Comparison of ENCODE assay signal across 19 cellular contexts in the genomic region with DNA sequence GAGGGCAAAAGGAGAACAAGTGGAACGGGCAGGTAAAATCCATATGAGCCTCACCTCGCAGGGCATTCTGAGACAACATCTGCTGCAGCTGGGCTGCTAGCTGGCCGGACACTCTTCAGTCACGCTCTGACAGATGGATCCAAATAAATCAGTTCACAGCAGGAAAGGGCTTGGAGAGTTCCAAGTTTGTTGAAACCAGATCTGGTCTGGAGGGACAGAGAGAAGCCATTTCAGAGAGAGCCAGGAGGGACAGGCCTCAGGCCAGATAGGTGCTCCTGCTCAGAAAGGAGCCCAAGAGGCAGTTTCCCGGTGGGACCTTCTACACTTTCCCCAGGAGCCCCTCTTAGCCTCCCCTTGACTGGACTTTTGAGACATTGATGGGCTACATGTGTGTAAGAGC. TPM values are rescaled to one million over a fixed set of nuclear protein-coding genes. Genes with fewer than 3 reads are reported as not detected.
DNase-seq lines count a peak whose midpoint lies in the region; ATAC-seq, FAIRE-seq and TF ChIP-seq lines count a peak whose summit lies in the region.
"Had no signal": no experiment of that assay in that cellular context is flagged by ENCODE, and none has a peak within 500 bp of the region (broad histone marks: within the 10 kb centered on the region; RNA-seq: fewer than 3 reads in every experiment).

No MANE protein-coding gene starts in this region.

- FAIRE-seq in bronchial epithelial cell (lab: Jason Lieb, UNC): peak; percentile 36
- FAIRE-seq: GM12892 had no signal

- ATAC-seq in psoas muscle: peak; percentile 62 to 77 (median 64)

- H3K27me3 Mint-ChIP-seq in nephron progenitor cell (ENCODE audit: low read depth, poor library complexity): peaks cover 10% of the 10 kb centered on the region

- H3K4me3 ChIP-seq in bronchial epithelial cell (ENCODE audit: low read depth, low read length): no peak overlapping the region
- H3K4me3 ChIP-seq in psoas muscle: peak overlapping the region; percentile 21
- H3K4me3 ChIP-seq: BLaER1 had no signal

- TF ChIP-seq CTCF in bronchial epithelial cell (IDR thresholded peaks at IDR 0.05; ENCODE audit: insufficient read depth, low read length, severe bottlenecking): no peak
- TF ChIP-seq CTCF in nephron progenitor cell (IDR thresholded peaks at IDR 0.05): no peak
- no peak for TF ChIP-seq CTCF in psoas muscle (IDR thresholded peaks at IDR 0.05)

- peak overlapping the region; percentile 50 for H3K4me3 Mint-ChIP-seq in nephron progenitor cell
- H3K4me3 Mint-ChIP-seq: HFFc6 had no signal

- peak overlapping the region; percentile 83 for H3K27ac ChIP-seq in psoas muscle
- H3K27ac ChIP-seq: 22Rv1, BLaER1, HL-60 had no signal

- intact Hi-C loops in psoas muscle (cut with DNase I): loop anchor here (2.0 to 10.0 kb wide), 5 partner anchors 191 to 627 kb away; a partner anchor contains a TSS

- H3K27me3 ChIP-seq in bronchial epithelial cell (ENCODE audit: control insufficient read depth, insufficient read depth, low read length) (peaks cover 1% of the 10 kb centered on the region), psoas muscle (ENCODE audit: insufficient read depth in 3 of 3, low read length in 2 of 3) (no peaks in the 10 kb centered on the region)
- H3K27me3 ChIP-seq: BLaER1 had no signal

- H3K36me3 ChIP-seq in bronchial epithelial cell (ENCODE audit: control insufficient read depth, insufficient read depth, low read length) (no peaks in the 10 kb centered on the region), psoas muscle (ENCODE audit: insufficient read depth in 1 of 2, low read depth in 1 of 2) (no peaks in the 10 kb centered on the region)
- H3K36me3 ChIP-seq: BLaER1 had no signal

- H3K27ac Mint-ChIP-seq in nephron progenitor cell: peak overlapping the region; percentile 90
- H3K27ac Mint-ChIP-seq: HFFc6 had no signal

- H3K9me3 ChIP-seq in psoas muscle: no peaks in the 10 kb centered on the region

- peaks cover 57% of the 10 kb centered on the region for H3K4me1 ChIP-seq in psoas muscle
- H3K4me1 ChIP-seq: BLaER1 had no signal

- peaks cover 10% of the 10 kb centered on the region for H3K9me3 Mint-ChIP-seq in nephron progenitor cell
- H3K9me3 Mint-ChIP-seq: HFFc6 had no signal

- WGBS in psoas muscle, 3 donors: 16 to 39% (median 31%) methylated on average over 5 of the region's 5 CpGs

- H3K4me1 Mint-ChIP-seq in nephron progenitor cell: peaks cover 48% of the 10 kb centered on the region

- DNase-seq in DMS 273 (lab: John Stamatoyannopoulos, UW; ENCODE audit: unreplicated experiment): peak; percentile 28
- no peak for DNase-seq in DMS 273 treated with DMSO at 0.1 percent for 48 hours (lab: John Stamatoyannopoulos, UW)
- no peak for DNase-seq in bronchial epithelial cell (ENCODE audit: low read depth)
- DNase-seq in nephron progenitor cell: no peak
- peak; percentile 14 to 55 for DNase-seq in psoas muscle
- no peak for DNase-seq in germinal center (ENCODE audit: low spot score)
- DNase-seq in activated CD4-positive, alpha-beta T cell treated with anti-CD3 and anti-CD28 coated beads for 4 hours: no peak
- no peak for DNase-seq in DMS153 treated with DMSO at 0.1 percent for 48 hours (lab: John Stamatoyannopoulos, UW; ENCODE audit: unreplicated experiment)
- DNase-seq: AML-193, DND-41, GDM1, HCEC 1CT, HFFc6 had no signal

- no peaks in the 10 kb centered on the region for H3K36me3 Mint-ChIP-seq in nephron progenitor cell (ENCODE audit: low read depth)

RNA-seq across cellular contexts. Expression of a gene that starts 28.2 kb away (rescaled TPM):
- total RNA-seq in bronchial epithelial cell (not detected in 2 replicates), psoas muscle (not detected)
- polyA plus RNA-seq in psoas muscle: not detected
- total RNA-seq: A673, H4, HFFc6 had no signal

Comparison
In these comparisons a context has a peak if more than half of its experiments do, and no peak if none do; other contexts are left out.
1. DNase-seq: peak in DMS 273 (single experiment) and psoas muscle (2 of 2); none in DMS 273 treated with DMSO at 0.1 percent for 48 hours (single experiment), bronchial epithelial cell (single experiment), nephron progenitor cell (single experiment), germinal center (single experiment), activated CD4-positive, alpha-beta T cell treated with anti-CD3 and anti-CD28 coated beads for 4 hours (0 of 2) and DMS153 treated with DMSO at 0.1 percent for 48 hours (single experiment).